In the genomic region with DNA sequence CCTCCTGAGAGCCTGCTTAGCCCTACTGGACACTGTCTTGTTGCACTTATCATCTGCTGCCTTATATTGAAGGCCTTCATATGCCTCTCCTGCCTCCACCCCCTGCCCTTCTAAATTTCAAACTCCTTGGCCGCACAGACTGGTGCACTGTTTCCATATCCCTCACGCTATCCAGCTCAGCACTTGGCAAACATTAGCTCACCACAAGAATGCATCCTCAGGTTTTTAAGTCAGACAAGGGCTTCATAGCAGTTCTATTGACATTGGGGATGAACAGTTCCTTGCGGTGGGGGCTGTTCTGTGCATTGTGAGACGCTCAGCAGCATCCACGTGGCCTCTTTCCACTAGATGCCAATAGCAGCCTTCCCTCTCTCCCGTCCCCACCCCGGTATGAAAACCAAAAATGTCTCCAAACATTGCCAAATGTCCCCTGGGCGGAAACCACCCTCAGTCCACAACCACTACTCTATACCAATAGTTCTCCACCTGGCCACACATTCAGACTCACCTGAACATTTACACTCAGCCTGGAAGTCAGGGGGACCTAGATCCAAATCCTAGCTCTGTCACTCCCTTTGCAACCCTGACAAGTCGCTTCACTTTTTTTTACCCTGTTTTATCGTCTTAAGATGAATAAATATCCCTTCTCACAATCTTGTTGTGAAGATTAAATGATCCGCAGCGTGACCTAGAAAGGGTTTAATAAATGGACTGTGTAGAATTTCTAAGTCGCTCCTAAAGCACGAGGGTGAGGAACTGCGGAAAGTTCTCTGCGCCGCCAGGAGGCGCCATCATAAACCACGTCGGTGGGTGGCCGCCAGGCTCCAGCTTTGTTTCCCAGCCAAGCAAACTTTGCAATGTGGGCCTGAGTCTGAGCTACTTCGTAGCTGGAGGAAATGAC, we compare ENCODE assay signal across 9 cellular contexts. TPM values are rescaled to one million over a fixed set of nuclear protein-coding genes. Genes with fewer than 3 reads are reported as not detected.
DNase-seq lines count a peak whose midpoint lies in the region; ATAC-seq and TF ChIP-seq lines count a peak whose summit lies in the region.
"Had no signal": no experiment of that assay in that cellular context is flagged by ENCODE, and none has a peak within 500 bp of the region (broad histone marks: within the 10 kb centered on the region; RNA-seq: fewer than 3 reads in every experiment).

No MANE protein-coding gene starts in this region.

- ATAC-seq in HG03520 (IDR thresholded peaks at IDR 0.05; ENCODE audit: unreplicated experiment), result no peak

- DNase-seq in EH (ENCODE audit: low read depth) (peak; percentile 33), LHCN-M2 (ENCODE audit: low read depth) (peak; percentile 19), dermis blood vessel endothelial cell (peak; percentile 71), lung microvascular endothelial cell (ENCODE audit: low read depth in 2 of 2) (peak; percentile 70 to 74), suprapubic skin (ENCODE audit: low spot score in 2 of 2) (no peak), uterus (no peak)
- DNase-seq in activated CD4-positive, CD25-positive, alpha-beta regulatory T cell (lab: John Stamatoyannopoulos, UW), result peak; percentile 10 to 24 (median 10)

- peaks cover 2% of the 10 kb centered on the region for H3K4me1 ChIP-seq in suprapubic skin
- H3K4me1 ChIP-seq in uterus, result no peaks in the 10 kb centered on the region

- H3K9me3 ChIP-seq in suprapubic skin, result no peaks in the 10 kb centered on the region
- no peaks in the 10 kb centered on the region for H3K9me3 ChIP-seq in uterus

- H3K36me3 ChIP-seq in suprapubic skin (no peaks in the 10 kb centered on the region), uterus (no peaks in the 10 kb centered on the region)

- H3K4me3 ChIP-seq in suprapubic skin (no peak overlapping the region), uterus (no peak overlapping the region)

- TF ChIP-seq POLR2A in suprapubic skin (IDR thresholded peaks at IDR 0.05), result no peak
- TF ChIP-seq POLR2A in uterus (IDR thresholded peaks at IDR 0.05), result no peak

- TF ChIP-seq CTCF in suprapubic skin (IDR thresholded peaks at IDR 0.05) (peak; percentile 28 to 55), uterus (IDR thresholded peaks at IDR 0.05) (peak in 1 of 4 experiments; percentile 14)

- WGBS in suprapubic skin, result 21% methylated on average over 22 of the region's 22 CpGs

- intact Hi-C loops in uterus (cut with DNase I; ENCODE audit: low total_unique reads), result no loop called here

- no peak overlapping the region for H3K27ac ChIP-seq in suprapubic skin
- no peak overlapping the region for H3K27ac ChIP-seq in uterus

- peaks cover 38% of the 10 kb centered on the region for H3K27me3 ChIP-seq in suprapubic skin
- H3K27me3 ChIP-seq in uterus, result no peaks in the 10 kb centered on the region

- TF ChIP-seq EP300 in suprapubic skin (IDR thresholded peaks at IDR 0.05), result no peak

RNA-seq across cellular contexts. Expression of a gene that starts 3.6 kb away (rescaled TPM):
- total RNA-seq in LHCN-M2 (2014; rRNA removed) (not detected in 2 replicates), dermis blood vessel endothelial cell (not detected in 2 replicates), lung microvascular endothelial cell (not detected in 2 replicates), suprapubic skin (under 1 TPM in 1 of 4 donors, not detected in 3; 0.64 TPM), uterus (not detected)
- not detected for polyA plus RNA-seq in LHCN-M2 (2012)
- total RNA-seq: T-helper 2 cell treated with Interferon-gamma antibody and Interleukin-4, amounts not matched to agents 100 ng/mL and 5 ng/mL, for 36 hours had no signal

RNA-seq across cellular contexts. Expression of a gene that starts 37.4 kb away (rescaled TPM):
- not detected in 2 replicates for total RNA-seq in LHCN-M2 (2014; rRNA removed)
- not detected for polyA plus RNA-seq in LHCN-M2 (2012)
- total RNA-seq in dermis blood vessel endothelial cell, result not detected in 2 replicates
- total RNA-seq in lung microvascular endothelial cell, result not detected in 2 replicates
- total RNA-seq in suprapubic skin, result 10 to 100 TPM in 3 of 4 donors, 1 to 10 TPM in 1; 6.0 to 26.2 (median 16.8) TPM
- under 1 TPM in 1 of 4 donors, not detected in 3; 0.41 TPM for total RNA-seq in uterus
- total RNA-seq: T-helper 2 cell treated with Interferon-gamma antibody and Interleukin-4, amounts not matched to agents 100 ng/mL and 5 ng/mL, for 36 hours had no signal

RNA-seq across cellular contexts. Expression of a gene that starts 51.7 kb away (rescaled TPM):
- total RNA-seq in LHCN-M2 (2014; rRNA removed) (not detected in 2 replicates), dermis blood vessel endothelial cell (not detected in 2 replicates), lung microvascular endothelial cell (not detected in 2 replicates), suprapubic skin (not detected), uterus (not detected)
- polyA plus RNA-seq in LHCN-M2 (2012), result not detected
- total RNA-seq: T-helper 2 cell treated with Interferon-gamma antibody and Interleukin-4, amounts not matched to agents 100 ng/mL and 5 ng/mL, for 36 hours had no signal

RNA-seq across cellular contexts. Expression of a gene that starts 52.1 kb away (rescaled TPM):
- total RNA-seq in LHCN-M2 (2014; rRNA removed) (not detected in 2 replicates), dermis blood vessel endothelial cell (not detected in 2 replicates), lung microvascular endothelial cell (not detected in 2 replicates), suprapubic skin (not detected), uterus (under 1 TPM in 1 of 4 donors, not detected in 3; 0.14 TPM)
- polyA plus RNA-seq in LHCN-M2 (2012), result not detected
- total RNA-seq: T-helper 2 cell treated with Interferon-gamma antibody and Interleukin-4, amounts not matched to agents 100 ng/mL and 5 ng/mL, for 36 hours had no signal

Comparison
In these comparisons a context has a peak if more than half of its experiments do, and no peak if none do; other contexts are left out.
1. DNase-seq: peak in EH (single experiment), LHCN-M2 (single experiment), activated CD4-positive, CD25-positive, alpha-beta regulatory T cell (4 of 4), dermis blood vessel endothelial cell (single experiment) and lung microvascular endothelial cell (2 of 2); none in suprapubic skin (0 of 2) and uterus (0 of 2).